ENCODE assay signal across 1 cellular context in the genomic region with DNA sequence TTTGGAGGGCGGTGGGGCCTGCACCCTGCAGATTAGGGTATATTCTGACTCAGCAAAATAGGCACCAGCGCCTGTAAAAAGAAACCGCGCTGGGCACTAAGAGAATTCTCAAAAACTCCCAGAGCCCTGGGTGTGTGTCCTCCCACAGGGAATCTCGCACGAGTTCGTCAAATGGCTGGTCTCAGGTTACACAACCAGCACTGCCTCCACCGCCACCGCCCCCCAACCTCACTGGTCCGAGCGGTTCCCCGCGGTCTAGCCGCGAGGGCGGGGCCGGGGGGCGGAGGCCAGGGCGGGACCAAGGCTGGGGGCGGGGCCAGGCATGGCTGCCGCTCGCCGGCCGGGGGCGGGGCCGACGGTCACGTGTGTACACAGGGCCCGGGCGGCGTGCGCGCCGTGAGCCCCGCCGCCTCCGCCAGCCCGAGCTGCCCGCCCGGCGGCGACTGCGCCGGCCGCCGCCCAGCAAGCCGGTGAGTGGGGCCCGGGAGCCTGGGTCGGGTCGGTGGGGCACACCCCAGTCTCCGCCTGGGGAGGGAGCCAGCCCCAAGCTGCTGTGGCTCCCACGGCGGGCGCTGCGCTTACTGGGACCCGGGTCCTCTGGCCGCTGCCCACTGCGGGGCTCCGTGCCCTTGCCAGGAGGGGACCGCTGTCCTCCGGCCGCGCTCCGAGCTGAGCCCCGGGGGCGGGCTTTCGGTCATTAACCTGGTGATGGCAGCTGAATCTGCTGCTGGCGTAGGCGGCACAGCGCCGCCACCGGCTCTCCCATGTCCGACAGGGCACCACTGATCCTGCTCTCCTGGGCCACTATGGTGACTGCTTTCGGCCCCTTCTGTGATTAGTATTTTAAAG.
A peak's percentile ranks its signal among the peaks of the same experiment; 100 is the strongest.
TF ChIP-seq lines count a peak whose summit lies in the region.

A gene with protein sequence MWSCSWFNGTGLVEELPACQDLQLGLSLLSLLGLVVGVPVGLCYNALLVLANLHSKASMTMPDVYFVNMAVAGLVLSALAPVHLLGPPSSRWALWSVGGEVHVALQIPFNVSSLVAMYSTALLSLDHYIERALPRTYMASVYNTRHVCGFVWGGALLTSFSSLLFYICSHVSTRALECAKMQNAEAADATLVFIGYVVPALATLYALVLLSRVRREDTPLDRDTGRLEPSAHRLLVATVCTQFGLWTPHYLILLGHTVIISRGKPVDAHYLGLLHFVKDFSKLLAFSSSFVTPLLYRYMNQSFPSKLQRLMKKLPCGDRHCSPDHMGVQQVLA (plus strand): TSS at position 358 of the 849 bp plus-strand sequence. CDS start 12,970 bp downstream, outside the sequence.

TF ChIP-seq in HepG2, 621 proteins besides CTCF, POLR2A, EP300 and RAD21 (continued from another document):
- TF ChIP-seq ZNF598 (CRISPR knock-in tag; IDR thresholded peaks at IDR 0.05; ENCODE audit: borderline replicate concordance), result no peak
- TF ChIP-seq, protein P1, sequence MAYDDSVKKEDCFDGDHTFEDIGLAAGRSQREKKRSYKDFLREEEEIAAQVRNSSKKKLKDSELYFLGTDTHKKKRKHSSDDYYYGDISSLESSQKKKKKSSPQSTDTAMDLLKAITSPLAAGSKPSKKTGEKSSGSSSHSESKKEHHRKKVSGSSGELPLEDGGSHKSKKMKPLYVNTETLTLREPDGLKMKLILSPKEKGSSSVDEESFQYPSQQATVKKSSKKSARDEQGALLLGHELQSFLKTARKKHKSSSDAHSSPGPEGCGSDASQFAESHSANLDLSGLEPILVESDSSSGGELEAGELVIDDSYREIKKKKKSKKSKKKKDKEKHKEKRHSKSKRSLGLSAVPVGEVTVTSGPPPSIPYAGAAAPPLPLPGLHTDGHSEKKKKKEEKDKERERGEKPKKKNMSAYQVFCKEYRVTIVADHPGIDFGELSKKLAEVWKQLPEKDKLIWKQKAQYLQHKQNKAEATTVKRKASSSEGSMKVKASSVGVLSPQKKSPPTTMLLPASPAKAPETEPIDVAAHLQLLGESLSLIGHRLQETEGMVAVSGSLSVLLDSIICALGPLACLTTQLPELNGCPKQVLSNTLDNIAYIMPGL (CRISPR knock-in tag; IDR thresholded peaks at IDR 0.05; ENCODE audit: borderline replicate concordance in 1 of 2, low read depth in 1 of 2), result peak; percentile 22 to 79; a peak in 3 of 4 replicates
- TF ChIP-seq, protein P2, sequence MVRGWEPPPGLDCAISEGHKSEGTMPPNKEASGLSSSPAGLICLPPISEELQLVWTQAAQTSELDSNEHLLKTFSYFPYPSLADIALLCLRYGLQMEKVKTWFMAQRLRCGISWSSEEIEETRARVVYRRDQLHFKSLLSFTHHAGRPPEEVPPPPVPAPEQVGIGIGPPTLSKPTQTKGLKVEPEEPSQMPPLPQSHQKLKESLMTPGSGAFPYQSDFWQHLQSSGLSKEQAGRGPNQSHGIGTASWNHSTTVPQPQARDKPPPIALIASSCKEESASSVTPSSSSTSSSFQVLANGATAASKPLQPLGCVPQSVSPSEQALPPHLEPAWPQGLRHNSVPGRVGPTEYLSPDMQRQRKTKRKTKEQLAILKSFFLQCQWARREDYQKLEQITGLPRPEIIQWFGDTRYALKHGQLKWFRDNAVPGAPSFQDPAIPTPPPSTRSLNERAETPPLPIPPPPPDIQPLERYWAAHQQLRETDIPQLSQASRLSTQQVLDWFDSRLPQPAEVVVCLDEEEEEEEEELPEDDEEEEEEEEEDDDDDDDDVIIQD (CRISPR knock-in tag; IDR thresholded peaks at IDR 0.05; ENCODE audit: low read depth), result 0 out of 2 replicates have a peak, but pooled peaks have one; percentile 34
- peak; percentile 81; the same call in 1 of the 2 replicates for TF ChIP-seq CEBPB (IDR thresholded peaks at IDR 0.05; ENCODE audit: borderline replicate concordance, low read depth, low read length)
- TF ChIP-seq, protein P3, sequence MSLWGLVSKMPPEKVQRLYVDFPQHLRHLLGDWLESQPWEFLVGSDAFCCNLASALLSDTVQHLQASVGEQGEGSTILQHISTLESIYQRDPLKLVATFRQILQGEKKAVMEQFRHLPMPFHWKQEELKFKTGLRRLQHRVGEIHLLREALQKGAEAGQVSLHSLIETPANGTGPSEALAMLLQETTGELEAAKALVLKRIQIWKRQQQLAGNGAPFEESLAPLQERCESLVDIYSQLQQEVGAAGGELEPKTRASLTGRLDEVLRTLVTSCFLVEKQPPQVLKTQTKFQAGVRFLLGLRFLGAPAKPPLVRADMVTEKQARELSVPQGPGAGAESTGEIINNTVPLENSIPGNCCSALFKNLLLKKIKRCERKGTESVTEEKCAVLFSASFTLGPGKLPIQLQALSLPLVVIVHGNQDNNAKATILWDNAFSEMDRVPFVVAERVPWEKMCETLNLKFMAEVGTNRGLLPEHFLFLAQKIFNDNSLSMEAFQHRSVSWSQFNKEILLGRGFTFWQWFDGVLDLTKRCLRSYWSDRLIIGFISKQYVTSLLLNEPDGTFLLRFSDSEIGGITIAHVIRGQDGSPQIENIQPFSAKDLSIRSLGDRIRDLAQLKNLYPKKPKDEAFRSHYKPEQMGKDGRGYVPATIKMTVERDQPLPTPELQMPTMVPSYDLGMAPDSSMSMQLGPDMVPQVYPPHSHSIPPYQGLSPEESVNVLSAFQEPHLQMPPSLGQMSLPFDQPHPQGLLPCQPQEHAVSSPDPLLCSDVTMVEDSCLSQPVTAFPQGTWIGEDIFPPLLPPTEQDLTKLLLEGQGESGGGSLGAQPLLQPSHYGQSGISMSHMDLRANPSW (CRISPR knock-in tag; IDR thresholded peaks at IDR 0.05; ENCODE audit: borderline replicate concordance), result no peak
- TF ChIP-seq BHLHE40 (IDR thresholded peaks at IDR 0.05; ENCODE audit: low read length), result peak; percentile 67; the same call in 1 of the 2 replicates
- TF ChIP-seq, protein P4, sequence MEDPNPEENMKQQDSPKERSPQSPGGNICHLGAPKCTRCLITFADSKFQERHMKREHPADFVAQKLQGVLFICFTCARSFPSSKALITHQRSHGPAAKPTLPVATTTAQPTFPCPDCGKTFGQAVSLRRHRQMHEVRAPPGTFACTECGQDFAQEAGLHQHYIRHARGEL (CRISPR knock-in tag; IDR thresholded peaks at IDR 0.05), result no peak
- no peak for TF ChIP-seq MATR3 (CRISPR knock-in tag; IDR thresholded peaks at IDR 0.05)
- TF ChIP-seq ZNF761 (CRISPR knock-in tag; conservative IDR thresholded peaks at IDR 0.05), result no peak
- TF ChIP-seq, protein P5, sequence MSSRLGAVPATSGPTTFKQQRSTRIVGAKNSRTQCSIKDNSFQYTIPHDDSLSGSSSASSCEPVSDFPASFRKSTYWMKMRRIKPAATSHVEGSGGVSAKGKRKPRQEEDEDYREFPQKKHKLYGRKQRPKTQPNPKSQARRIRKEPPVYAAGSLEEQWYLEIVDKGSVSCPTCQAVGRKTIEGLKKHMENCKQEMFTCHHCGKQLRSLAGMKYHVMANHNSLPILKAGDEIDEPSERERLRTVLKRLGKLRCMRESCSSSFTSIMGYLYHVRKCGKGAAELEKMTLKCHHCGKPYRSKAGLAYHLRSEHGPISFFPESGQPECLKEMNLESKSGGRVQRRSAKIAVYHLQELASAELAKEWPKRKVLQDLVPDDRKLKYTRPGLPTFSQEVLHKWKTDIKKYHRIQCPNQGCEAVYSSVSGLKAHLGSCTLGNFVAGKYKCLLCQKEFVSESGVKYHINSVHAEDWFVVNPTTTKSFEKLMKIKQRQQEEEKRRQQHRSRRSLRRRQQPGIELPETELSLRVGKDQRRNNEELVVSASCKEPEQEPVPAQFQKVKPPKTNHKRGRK (CRISPR knock-in tag; IDR thresholded peaks at IDR 0.05), result no peak
- no peak for TF ChIP-seq ATF7 (IDR thresholded peaks at IDR 0.05)
- no peak for TF ChIP-seq ATF7 (CRISPR knock-in tag; IDR thresholded peaks at IDR 0.05)
